In the genomic region with DNA sequence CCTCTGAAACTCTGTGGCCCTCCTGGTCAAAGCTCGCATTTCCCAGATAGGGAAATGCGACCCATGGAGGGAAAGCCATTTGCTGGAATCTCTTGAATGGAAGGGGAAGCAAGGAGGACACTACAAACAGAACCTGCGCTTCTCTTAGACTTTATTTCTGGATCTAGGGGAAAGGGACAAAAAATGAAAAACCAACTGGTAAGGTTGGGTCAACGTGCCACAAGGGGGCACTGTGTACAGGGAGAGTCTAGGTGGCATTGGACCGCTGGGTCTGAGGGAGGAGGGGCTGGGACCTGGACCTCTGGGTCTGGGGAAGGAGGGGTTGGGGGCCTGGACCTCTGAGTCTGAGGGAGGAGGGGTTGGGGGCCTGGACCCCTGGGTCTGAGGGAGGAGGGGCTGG, we compare ENCODE assay signal across 8 cellular contexts. TPM values are rescaled to one million over a fixed set of nuclear protein-coding genes. Genes with fewer than 3 reads are reported as not detected.
DNase-seq lines count a peak whose midpoint lies in the region; ATAC-seq, FAIRE-seq and TF ChIP-seq lines count a peak whose summit lies in the region.
"Had no signal": no experiment of that assay in that cellular context is flagged by ENCODE, and none has a peak within 500 bp of the region (broad histone marks: within the 10 kb centered on the region; RNA-seq: fewer than 3 reads in every experiment).

No MANE protein-coding gene starts in this region.

- H3K4me1 Mint-ChIP-seq in astrocyte (ENCODE audit: low read depth, unreplicated experiment) (no peaks in the 10 kb centered on the region), neural progenitor cell (no peaks in the 10 kb centered on the region)

- H3F3A ChIP-seq in neural progenitor cell (ENCODE audit: low read depth): no peaks in the 10 kb centered on the region

- ATAC-seq in HG02759 (IDR thresholded peaks at IDR 0.05; ENCODE audit: unreplicated experiment) (no peak), HG02973 (IDR thresholded peaks at IDR 0.05; ENCODE audit: unreplicated experiment) (no peak)

- H3K9me3 ChIP-seq in astrocyte (ENCODE audit: insufficient read depth, low read depth, low read length): no peaks in the 10 kb centered on the region
- H3K9me3 ChIP-seq in neural progenitor cell (ENCODE audit: low read depth): no peaks in the 10 kb centered on the region

- peaks cover 3% of the 10 kb centered on the region for H3K9me3 Mint-ChIP-seq in astrocyte (ENCODE audit: unreplicated experiment)
- H3K9me3 Mint-ChIP-seq in neural progenitor cell: no peaks in the 10 kb centered on the region
- H3K9me3 Mint-ChIP-seq: stimulated activated naive CD8-positive, alpha-beta T cell treated with anti-CD3 and anti-CD28 coated beads, Interleukin-15, Interleukin-2, amounts not matched to agents 100 ng/mL and 50 ng/mL, for 24 hours had no signal

- H3K4me1 ChIP-seq in astrocyte (ENCODE audit: insufficient read depth, low read length): no peaks in the 10 kb centered on the region
- H3K4me1 ChIP-seq in neural progenitor cell: no peaks in the 10 kb centered on the region

- TF ChIP-seq CTCF in GM12874 (IDR thresholded peaks at IDR 0.05; ENCODE audit: insufficient read depth, low read depth, low read length) (peak; percentile 67), astrocyte (IDR thresholded peaks at IDR 0.05; ENCODE audit: insufficient read depth, low read depth, low read length) (peak; percentile 4), neural progenitor cell (IDR thresholded peaks at IDR 0.05) (peak; percentile 68)

- H4K20me1 ChIP-seq in astrocyte (ENCODE audit: insufficient read depth, low read length): no peaks in the 10 kb centered on the region
- H4K20me1 ChIP-seq in neural progenitor cell (ENCODE audit: low read depth): no peaks in the 10 kb centered on the region

- H3K36me3 ChIP-seq in astrocyte (ENCODE audit: insufficient read depth, low read length) (no peaks in the 10 kb centered on the region), neural progenitor cell (no peaks in the 10 kb centered on the region)

- H3K36me3 Mint-ChIP-seq in astrocyte (ENCODE audit: low read depth, unreplicated experiment) (no peaks in the 10 kb centered on the region), neural progenitor cell (no peaks in the 10 kb centered on the region)

- DNase-seq in NCI-H2029 (lab: John Stamatoyannopoulos, UW) (peak; percentile 26), astrocyte (ENCODE audit: low read depth) (no peak), neural progenitor cell (ENCODE audit: low spot score) (peak; percentile 84), HCEC 1CT (no peak)

- no peak for FAIRE-seq in astrocyte (lab: Jason Lieb, UNC)

- H3K27ac Mint-ChIP-seq in astrocyte (ENCODE audit: unreplicated experiment): no peak overlapping the region
- H3K27ac Mint-ChIP-seq in neural progenitor cell: no peak overlapping the region
- H3K27ac Mint-ChIP-seq: stimulated activated naive CD8-positive, alpha-beta T cell treated with anti-CD3 and anti-CD28 coated beads, Interleukin-15, Interleukin-2, amounts not matched to agents 100 ng/mL and 50 ng/mL, for 24 hours had no signal

- H3K27me3 ChIP-seq in astrocyte (ENCODE audit: insufficient read depth, low read length) (peaks cover 2% of the 10 kb centered on the region), neural progenitor cell (peaks cover 55% of the 10 kb centered on the region)

- H3K27me3 Mint-ChIP-seq in astrocyte (ENCODE audit: low read depth, unreplicated experiment) (peaks cover 54% of the 10 kb centered on the region), neural progenitor cell (ENCODE audit: insufficient read depth, low read depth) (peaks cover 21% of the 10 kb centered on the region)

- H3K4me3 Mint-ChIP-seq in astrocyte (ENCODE audit: unreplicated experiment): no peak overlapping the region
- H3K4me3 Mint-ChIP-seq in neural progenitor cell: no peak overlapping the region
- H3K4me3 Mint-ChIP-seq: stimulated activated naive CD8-positive, alpha-beta T cell treated with anti-CD3 and anti-CD28 coated beads, Interleukin-15, Interleukin-2, amounts not matched to agents 100 ng/mL and 50 ng/mL, for 24 hours had no signal

- H3K27ac ChIP-seq in astrocyte (ENCODE audit: low read depth, low read length): no peak overlapping the region
- H3K27ac ChIP-seq in neural progenitor cell: no peak overlapping the region

- H3K79me2 ChIP-seq in astrocyte (ENCODE audit: insufficient read depth, low read length) (no peaks in the 10 kb centered on the region), neural progenitor cell (ENCODE audit: low read depth) (no peaks in the 10 kb centered on the region)

- no peak overlapping the region for H3K4me3 ChIP-seq in astrocyte (ENCODE audit: insufficient read depth, low read depth, low read length)
- no peak overlapping the region for H3K4me3 ChIP-seq in neural progenitor cell

- no peak overlapping the region for H3K9ac ChIP-seq in astrocyte (ENCODE audit: low read length)
- H3K9ac ChIP-seq in neural progenitor cell: no peak overlapping the region

- H3K4me2 ChIP-seq in astrocyte (ENCODE audit: low read length) (no peak overlapping the region), neural progenitor cell (no peak overlapping the region)

- H2AFZ ChIP-seq in astrocyte (ENCODE audit: low read depth, low read length): no peak overlapping the region
- H2AFZ ChIP-seq in neural progenitor cell (replicated peaks): no peak overlapping the region

RNA-seq across cellular contexts. Expression of a gene that starts 5.0 kb away (rescaled TPM):
- total RNA-seq in astrocyte (not detected in 2 replicates), neural progenitor cell (ENCODE audit: low replicate concordance) (0.68 TPM in 1 of 2 replicates, not detected in the other)

RNA-seq across cellular contexts. Expression of a gene that starts 33.0 kb away (rescaled TPM):
- total RNA-seq in astrocyte (not detected in 2 replicates), neural progenitor cell (ENCODE audit: low replicate concordance) (not detected in 2 replicates)

RNA-seq across cellular contexts. Expression of a gene that starts 46.6 kb away (rescaled TPM):
- total RNA-seq in astrocyte (not detected in 2 replicates), neural progenitor cell (ENCODE audit: low replicate concordance) (not detected in 2 replicates)

RNA-seq across cellular contexts. Expression of a gene that starts 51.5 kb away (rescaled TPM):
- total RNA-seq in astrocyte (not detected in 2 replicates), neural progenitor cell (ENCODE audit: low replicate concordance) (not detected in 2 replicates)

Comparison
In these comparisons a context has a peak if more than half of its experiments do, and no peak if none do; other contexts are left out.
1. CTCF ChIP-seq: peak in every context shown above with its lines; median percentile 68 in neural progenitor cell; 67 in GM12874; 4 in astrocyte.
2. DNase-seq: peak in NCI-H2029 (single experiment) and neural progenitor cell (single experiment); none in astrocyte (single experiment) and HCEC 1CT (single experiment).